ENCODE assay signal across 8 cellular contexts in genomic region chr10:93437000-93437945, GRCh38. TPM values are rescaled to one million over a fixed set of nuclear protein-coding genes. Genes with fewer than 3 reads are reported as not detected.
DNase-seq lines count a peak whose midpoint lies in the region; ATAC-seq and TF ChIP-seq lines count a peak whose summit lies in the region.

No MANE protein-coding gene starts in this region.

- no peak for ATAC-seq in HG03571 (IDR thresholded peaks at IDR 0.05; ENCODE audit: unreplicated experiment)

- H3K27ac ChIP-seq in SJCRH30, result peak overlapping the region; percentile 98

- no peaks in the 10 kb centered on the region for H3K9me3 ChIP-seq in SJCRH30 (replicated peaks)

- H3K4me1 Mint-ChIP-seq in neural crest cell, result peaks cover 66% of the 10 kb centered on the region

- no peaks in the 10 kb centered on the region for H3K27me3 Mint-ChIP-seq in neural crest cell (ENCODE audit: low read depth)

- in situ Hi-C loops in G401 (cut with HindIII; ENCODE audit: low sequenced_read_pairs), result no loop called here

- peak overlapping the region; percentile 50 for H3K4me3 ChIP-seq in SJCRH30

- TF ChIP-seq CTCF in neural crest cell (conservative IDR thresholded peaks at IDR 0.05), result no peak
- no peak for TF ChIP-seq CTCF in GM20000 (IDR thresholded peaks at IDR 0.05; ENCODE audit: extremely low read depth, missing control alignments)

- peak overlapping the region; percentile 56 for H3K4me3 Mint-ChIP-seq in neural crest cell

- H3K9me3 Mint-ChIP-seq in neural crest cell, result no peaks in the 10 kb centered on the region

- H3K4me1 ChIP-seq in SJCRH30, result peaks cover 25% of the 10 kb centered on the region

- DNase-seq in G401 (ENCODE audit: low spot score), result peak; percentile 75
- DNase-seq in SJCRH30, result peak; percentile 69 to 78
- DNase-seq in fibroblast of peridontal ligament (ENCODE audit: extremely low read depth), result peak; percentile 100
- no peak for DNase-seq in neural crest cell (ENCODE audit: low read depth, low spot score)
- no peak for DNase-seq in GM19240 (ENCODE audit: insufficient read length, low spot score)
- DNase-seq in SHP77 treated with DMSO at 0.1 percent for 48 hours (lab: John Stamatoyannopoulos, UW), result no peak
- DNase-seq in GM20000 (ENCODE audit: low spot score), result no peak

- H3K36me3 Mint-ChIP-seq in neural crest cell (ENCODE audit: low read depth), result no peaks in the 10 kb centered on the region

- peak overlapping the region; percentile 88 for H3K27ac Mint-ChIP-seq in neural crest cell (ENCODE audit: unreplicated experiment)

- no peaks in the 10 kb centered on the region for H3K27me3 ChIP-seq in SJCRH30

- H3K36me3 ChIP-seq in SJCRH30, result no peaks in the 10 kb centered on the region

RNA-seq across cellular contexts. Expression of gene MYOF, which starts 44.9 kb away (rescaled TPM):
- 71.6 and 72.7 TPM in 2 replicates for total RNA-seq in G401 (2014; rRNA removed; shearing (Covaris generic))
- 4.2 and 4.6 TPM in 2 replicates for total RNA-seq in SJCRH30 (2014; rRNA removed; shearing (Covaris generic))
- 3.9 and 4.0 TPM in 2 replicates for total RNA-seq in neural crest cell

RNA-seq across cellular contexts. Expression of gene CEP55, which starts 59.1 kb away (rescaled TPM):
- 52.9 and 58.9 TPM in 2 replicates for total RNA-seq in G401 (2014; rRNA removed; shearing (Covaris generic))
- total RNA-seq in SJCRH30 (2014; rRNA removed; shearing (Covaris generic)), result 43.2 and 49.4 TPM in 2 replicates
- 30.7 and 30.9 TPM in 2 replicates for total RNA-seq in neural crest cell

Comparison
In these comparisons a context has a peak if more than half of its experiments do, and no peak if none do; other contexts are left out.
1. DNase-seq: peak in G401 (single experiment), SJCRH30 (2 of 2) and fibroblast of peridontal ligament (single experiment); none in neural crest cell (single experiment), GM19240 (single experiment), SHP77 treated with DMSO at 0.1 percent for 48 hours (single experiment) and GM20000 (single experiment).
2. RNA of gene MYOF, which starts 44.9 kb away (total RNA-seq): 71.6 to 72.7 TPM in G401; 4.2 to 4.6 TPM in SJCRH30 and 3.9 to 4.0 TPM in neural crest cell; every median in the first group is over 10 times any median in the second.